Comparison of ENCODE assay signal across 1 cellular context in the genomic region with DNA sequence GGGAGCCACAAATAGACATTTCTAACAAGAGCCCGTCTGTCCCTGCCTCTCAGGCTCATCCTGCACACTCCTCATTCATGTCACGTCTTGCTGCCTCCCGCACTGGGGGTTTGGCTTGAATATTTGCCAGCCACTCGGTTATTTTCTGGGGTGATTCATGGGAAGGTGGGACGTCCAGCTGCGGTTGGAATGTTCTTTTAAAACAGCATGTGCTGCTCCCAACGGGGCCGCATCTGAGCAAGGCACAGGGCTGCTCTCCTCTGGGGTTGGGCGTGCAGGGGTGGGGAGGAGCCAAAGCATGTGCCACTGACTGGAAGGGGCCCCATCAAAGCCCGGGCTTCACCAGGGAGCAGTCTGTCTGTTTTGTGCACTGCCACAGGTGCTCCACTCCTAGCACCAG.
TF ChIP-seq lines count a peak whose summit lies in the region.

No MANE protein-coding gene starts in this region.

TF ChIP-seq in GM23338, 12 proteins besides CTCF, POLR2A, EP300 and RAD21 (continued from another document):
- TF ChIP-seq, protein P1, sequence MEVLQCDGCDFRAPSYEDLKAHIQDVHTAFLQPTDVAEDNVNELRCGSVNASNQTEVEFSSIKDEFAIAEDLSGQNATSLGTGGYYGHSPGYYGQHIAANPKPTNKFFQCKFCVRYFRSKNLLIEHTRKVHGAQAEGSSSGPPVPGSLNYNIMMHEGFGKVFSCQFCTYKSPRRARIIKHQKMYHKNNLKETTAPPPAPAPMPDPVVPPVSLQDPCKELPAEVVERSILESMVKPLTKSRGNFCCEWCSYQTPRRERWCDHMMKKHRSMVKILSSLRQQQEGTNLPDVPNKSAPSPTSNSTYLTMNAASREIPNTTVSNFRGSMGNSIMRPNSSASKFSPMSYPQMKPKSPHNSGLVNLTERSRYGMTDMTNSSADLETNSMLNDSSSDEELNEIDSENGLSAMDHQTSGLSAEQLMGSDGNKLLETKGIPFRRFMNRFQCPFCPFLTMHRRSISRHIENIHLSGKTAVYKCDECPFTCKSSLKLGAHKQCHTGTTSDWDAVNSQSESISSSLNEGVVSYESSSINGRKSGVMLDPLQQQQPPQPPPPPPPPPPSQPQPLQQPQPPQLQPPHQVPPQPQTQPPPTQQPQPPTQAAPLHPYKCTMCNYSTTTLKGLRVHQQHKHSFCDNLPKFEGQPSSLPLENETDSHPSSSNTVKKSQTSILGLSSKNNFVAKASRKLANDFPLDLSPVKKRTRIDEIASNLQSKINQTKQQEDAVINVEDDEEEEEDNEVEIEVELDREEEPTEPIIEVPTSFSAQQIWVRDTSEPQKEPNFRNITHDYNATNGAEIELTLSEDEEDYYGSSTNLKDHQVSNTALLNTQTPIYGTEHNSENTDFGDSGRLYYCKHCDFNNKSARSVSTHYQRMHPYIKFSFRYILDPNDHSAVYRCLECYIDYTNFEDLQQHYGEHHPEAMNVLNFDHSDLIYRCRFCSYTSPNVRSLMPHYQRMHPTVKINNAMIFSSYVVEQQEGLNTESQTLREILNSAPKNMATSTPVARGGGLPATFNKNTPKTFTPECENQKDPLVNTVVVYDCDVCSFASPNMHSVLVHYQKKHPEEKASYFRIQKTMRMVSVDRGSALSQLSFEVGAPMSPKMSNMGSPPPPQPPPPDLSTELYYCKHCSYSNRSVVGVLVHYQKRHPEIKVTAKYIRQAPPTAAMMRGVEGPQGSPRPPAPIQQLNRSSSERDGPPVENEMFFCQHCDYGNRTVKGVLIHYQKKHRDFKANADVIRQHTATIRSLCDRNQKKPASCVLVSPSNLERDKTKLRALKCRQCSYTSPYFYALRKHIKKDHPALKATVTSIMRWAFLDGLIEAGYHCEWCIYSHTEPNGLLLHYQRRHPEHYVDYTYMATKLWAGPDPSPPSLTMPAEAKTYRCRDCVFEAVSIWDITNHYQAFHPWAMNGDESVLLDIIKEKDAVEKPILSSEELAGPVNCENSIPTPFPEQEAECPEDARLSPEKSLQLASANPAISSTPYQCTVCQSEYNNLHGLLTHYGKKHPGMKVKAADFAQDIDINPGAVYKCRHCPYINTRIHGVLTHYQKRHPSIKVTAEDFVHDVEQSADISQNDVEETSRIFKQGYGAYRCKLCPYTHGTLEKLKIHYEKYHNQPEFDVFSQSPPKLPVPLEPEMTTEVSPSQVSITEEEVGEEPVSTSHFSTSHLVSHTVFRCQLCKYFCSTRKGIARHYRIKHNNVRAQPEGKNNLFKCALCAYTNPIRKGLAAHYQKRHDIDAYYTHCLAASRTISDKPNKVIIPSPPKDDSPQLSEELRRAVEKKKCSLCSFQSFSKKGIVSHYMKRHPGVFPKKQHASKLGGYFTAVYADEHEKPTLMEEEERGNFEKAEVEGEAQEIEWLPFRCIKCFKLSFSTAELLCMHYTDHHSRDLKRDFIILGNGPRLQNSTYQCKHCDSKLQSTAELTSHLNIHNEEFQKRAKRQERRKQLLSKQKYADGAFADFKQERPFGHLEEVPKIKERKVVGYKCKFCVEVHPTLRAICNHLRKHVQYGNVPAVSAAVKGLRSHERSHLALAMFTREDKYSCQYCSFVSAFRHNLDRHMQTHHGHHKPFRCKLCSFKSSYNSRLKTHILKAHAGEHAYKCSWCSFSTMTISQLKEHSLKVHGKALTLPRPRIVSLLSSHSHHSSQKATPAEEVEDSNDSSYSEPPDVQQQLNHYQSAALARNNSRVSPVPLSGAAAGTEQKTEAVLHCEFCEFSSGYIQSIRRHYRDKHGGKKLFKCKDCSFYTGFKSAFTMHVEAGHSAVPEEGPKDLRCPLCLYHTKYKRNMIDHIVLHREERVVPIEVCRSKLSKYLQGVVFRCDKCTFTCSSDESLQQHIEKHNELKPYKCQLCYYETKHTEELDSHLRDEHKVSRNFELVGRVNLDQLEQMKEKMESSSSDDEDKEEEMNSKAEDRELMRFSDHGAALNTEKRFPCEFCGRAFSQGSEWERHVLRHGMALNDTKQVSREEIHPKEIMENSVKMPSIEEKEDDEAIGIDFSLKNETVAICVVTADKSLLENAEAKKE (CRISPR knock-in tag; IDR thresholded peaks at IDR 0.05): no peak
- TF ChIP-seq, protein P2, sequence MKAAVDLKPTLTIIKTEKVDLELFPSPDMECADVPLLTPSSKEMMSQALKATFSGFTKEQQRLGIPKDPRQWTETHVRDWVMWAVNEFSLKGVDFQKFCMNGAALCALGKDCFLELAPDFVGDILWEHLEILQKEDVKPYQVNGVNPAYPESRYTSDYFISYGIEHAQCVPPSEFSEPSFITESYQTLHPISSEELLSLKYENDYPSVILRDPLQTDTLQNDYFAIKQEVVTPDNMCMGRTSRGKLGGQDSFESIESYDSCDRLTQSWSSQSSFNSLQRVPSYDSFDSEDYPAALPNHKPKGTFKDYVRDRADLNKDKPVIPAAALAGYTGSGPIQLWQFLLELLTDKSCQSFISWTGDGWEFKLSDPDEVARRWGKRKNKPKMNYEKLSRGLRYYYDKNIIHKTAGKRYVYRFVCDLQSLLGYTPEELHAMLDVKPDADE (IDR thresholded peaks at IDR 0.05): no peak
- TF ChIP-seq JUNB (IDR thresholded peaks at IDR 0.05; ENCODE audit: unreplicated experiment) (no peak), ZNF331 (CRISPR knock-in tag; IDR thresholded peaks at IDR 0.05; ENCODE audit: low read depth) (no peak), STAT1 (IDR thresholded peaks at IDR 0.05; ENCODE audit: unreplicated experiment) (no peak), CREB1 (CRISPR knock-in tag; IDR thresholded peaks at IDR 0.05; ENCODE audit: low read depth) (no peak), EZH2phosphoT487 (IDR thresholded peaks at IDR 0.05; ENCODE audit: unreplicated experiment) (no peak)
TF ChIP-seq in GM23338: peak in this region for 0.
